8 cellular contexts compared by ENCODE assay signal in the genomic region with DNA sequence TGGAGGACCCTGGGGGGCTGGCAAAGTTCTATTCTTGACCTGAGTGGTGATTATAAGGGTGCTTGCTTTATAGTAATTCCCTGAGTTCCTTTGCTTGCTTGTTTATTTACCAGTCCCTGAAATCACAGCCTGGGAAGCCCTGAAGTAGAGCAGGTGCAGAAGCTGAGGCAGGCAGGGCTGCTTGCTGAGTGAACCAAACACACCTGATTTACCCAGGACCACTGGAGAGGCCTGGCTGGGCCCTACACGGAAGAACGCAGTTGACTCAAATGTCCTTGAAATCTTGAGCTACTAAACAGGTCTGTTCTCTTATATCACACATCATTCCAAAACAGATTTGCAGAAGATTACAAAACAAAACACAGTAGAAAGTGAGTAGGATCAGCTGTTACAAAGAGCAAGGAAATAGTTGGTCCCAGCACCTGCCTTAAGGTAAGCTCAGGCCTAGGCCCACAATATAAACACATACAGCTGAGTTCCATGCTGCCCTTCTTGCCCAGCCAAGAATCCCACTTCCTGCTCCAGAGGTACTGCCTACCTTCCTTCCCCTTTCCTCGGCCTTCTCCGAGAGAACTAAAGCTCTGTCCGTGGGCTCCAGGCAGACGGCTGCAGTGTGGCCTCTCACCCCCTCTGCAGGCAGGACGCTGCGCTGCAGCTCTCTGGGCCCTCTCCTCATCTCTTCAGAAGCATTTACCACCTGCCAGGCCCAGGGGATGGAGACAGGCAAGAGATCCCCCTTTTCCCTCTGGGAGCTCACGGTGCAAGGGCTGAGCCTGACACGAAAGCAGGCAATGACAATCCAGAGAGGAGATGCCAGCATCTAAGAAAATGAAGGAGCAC. TPM values are rescaled to one million over a fixed set of nuclear protein-coding genes. Genes with fewer than 3 reads are reported as not detected.
DNase-seq lines count a peak whose midpoint lies in the region; ATAC-seq and TF ChIP-seq lines count a peak whose summit lies in the region.

No MANE protein-coding gene starts in this region.

- intact Hi-C loops in thyroid gland (cut with DNase I): no loop called here

- H3K27ac ChIP-seq in thyroid gland: peak overlapping the region; percentile 14 to 88 (median 78)

- peaks cover 17 to 30% of the 10 kb centered on the region in 2 donors for H3K4me1 ChIP-seq in thyroid gland

- TF ChIP-seq CTCF in LNCaP clone FGC (IDR thresholded peaks at IDR 0.05; ENCODE audit: control insufficient read depth, extremely low read depth, insufficient read depth) (peak; percentile 96), thyroid gland (IDR thresholded peaks at IDR 0.05) (peak; percentile 86 to 97 (median 94))

- H3K27me3 ChIP-seq in thyroid gland: no peaks in the 10 kb centered on the region

- TF ChIP-seq POLR2A in thyroid gland (IDR thresholded peaks at IDR 0.05): no peak

- peak; percentile 82 for ATAC-seq in GM21576 (IDR thresholded peaks at IDR 0.05; ENCODE audit: unreplicated experiment)

- no peaks in the 10 kb centered on the region for H3K9me3 ChIP-seq in thyroid gland

- DNase-seq in DMS153 treated with DMSO at 0.1 percent for 48 hours (lab: John Stamatoyannopoulos, UW; ENCODE audit: unreplicated experiment) (peak; percentile 87), LNCaP clone FGC (ENCODE audit: low read depth) (no peak), RPMI7951 (ENCODE audit: low read depth) (peak; percentile 33), fibroblast of the conjunctiva (ENCODE audit: low read depth) (peak; percentile 44), occipital lobe (lab: John Stamatoyannopoulos, UW) (peak; percentile 56), thyroid gland (peak; percentile 80 to 82)
- DNase-seq in activated effector memory CD4-positive, alpha-beta T cell treated with Interleukin-2 at 50 U/mL for 16 hours: peak; percentile 66

- peaks cover 7 to 10% of the 10 kb centered on the region in 2 donors for H3K36me3 ChIP-seq in thyroid gland

- WGBS in thyroid gland, 2 donors: 12 to 13% methylated on average over 10 of the region's 10 CpGs

- no peak overlapping the region for H3K4me3 ChIP-seq in LNCaP clone FGC (ENCODE audit: low read depth, low read length)
- H3K4me3 ChIP-seq in thyroid gland (replicated peaks in 1 of 3): no peak overlapping the region

RNA-seq across cellular contexts. Expression of gene SCUBE2, which starts 46.1 kb away (rescaled TPM):
- 0.36 and 0.88 TPM in 2 replicates for total RNA-seq in RPMI7951 (2014; rRNA removed; shearing (Covaris generic))
- total RNA-seq in occipital lobe (4.7 TPM), thyroid gland (1 to 10 TPM; 1.2 to 4.9 (median 3.1) TPM)
